Comparison of ENCODE assay signal across 1 cellular context in genomic region chr15:63461230-63461629, GRCh38.
TF ChIP-seq lines count a peak whose summit lies in the region.

No MANE protein-coding gene starts in this region.

TF ChIP-seq in HepG2, 621 proteins besides CTCF, POLR2A, EP300 and RAD21 (continued from another document):
- TF ChIP-seq BCLAF1 (IDR thresholded peaks at IDR 0.05) (no peak), ZNF589 (CRISPR knock-in tag; conservative IDR thresholded peaks at IDR 0.05) (no peak), ZNF713 (CRISPR knock-in tag; IDR thresholded peaks at IDR 0.05) (0 out of 2 replicates have a peak, but pooled peaks have one; percentile 49), ZC3H4 (CRISPR knock-in tag; IDR thresholded peaks at IDR 0.05; ENCODE audit: borderline replicate concordance) (no peak)
- TF ChIP-seq, protein P1, sequence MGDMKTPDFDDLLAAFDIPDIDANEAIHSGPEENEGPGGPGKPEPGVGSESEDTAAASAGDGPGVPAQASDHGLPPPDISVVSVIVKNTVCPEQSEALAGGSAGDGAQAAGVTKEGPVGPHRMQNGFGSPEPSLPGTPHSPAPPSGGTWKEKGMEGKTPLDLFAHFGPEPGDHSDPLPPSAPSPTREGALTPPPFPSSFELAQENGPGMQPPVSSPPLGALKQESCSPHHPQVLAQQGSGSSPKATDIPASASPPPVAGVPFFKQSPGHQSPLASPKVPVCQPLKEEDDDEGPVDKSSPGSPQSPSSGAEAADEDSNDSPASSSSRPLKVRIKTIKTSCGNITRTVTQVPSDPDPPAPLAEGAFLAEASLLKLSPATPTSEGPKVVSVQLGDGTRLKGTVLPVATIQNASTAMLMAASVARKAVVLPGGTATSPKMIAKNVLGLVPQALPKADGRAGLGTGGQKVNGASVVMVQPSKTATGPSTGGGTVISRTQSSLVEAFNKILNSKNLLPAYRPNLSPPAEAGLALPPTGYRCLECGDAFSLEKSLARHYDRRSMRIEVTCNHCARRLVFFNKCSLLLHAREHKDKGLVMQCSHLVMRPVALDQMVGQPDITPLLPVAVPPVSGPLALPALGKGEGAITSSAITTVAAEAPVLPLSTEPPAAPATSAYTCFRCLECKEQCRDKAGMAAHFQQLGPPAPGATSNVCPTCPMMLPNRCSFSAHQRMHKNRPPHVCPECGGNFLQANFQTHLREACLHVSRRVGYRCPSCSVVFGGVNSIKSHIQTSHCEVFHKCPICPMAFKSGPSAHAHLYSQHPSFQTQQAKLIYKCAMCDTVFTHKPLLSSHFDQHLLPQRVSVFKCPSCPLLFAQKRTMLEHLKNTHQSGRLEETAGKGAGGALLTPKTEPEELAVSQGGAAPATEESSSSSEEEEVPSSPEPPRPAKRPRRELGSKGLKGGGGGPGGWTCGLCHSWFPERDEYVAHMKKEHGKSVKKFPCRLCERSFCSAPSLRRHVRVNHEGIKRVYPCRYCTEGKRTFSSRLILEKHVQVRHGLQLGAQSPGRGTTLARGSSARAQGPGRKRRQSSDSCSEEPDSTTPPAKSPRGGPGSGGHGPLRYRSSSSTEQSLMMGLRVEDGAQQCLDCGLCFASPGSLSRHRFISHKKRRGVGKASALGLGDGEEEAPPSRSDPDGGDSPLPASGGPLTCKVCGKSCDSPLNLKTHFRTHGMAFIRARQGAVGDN (CRISPR knock-in tag; IDR thresholded peaks at IDR 0.05), result peak; percentile 71
